32 cellular contexts compared by ENCODE assay signal in genomic region chr4:19913670-19914069, GRCh38.
"Had no signal": no experiment of that assay in that cellular context is flagged by ENCODE, and none has a peak within 500 bp of the region (broad histone marks: within the 10 kb centered on the region; RNA-seq: fewer than 3 reads in every experiment).

No MANE protein-coding gene starts in this region.

- H3K9me3 ChIP-seq: ascending aorta, esophagus muscularis mucosa, neutrophil, ovary, sigmoid colon, thyroid gland, upper lobe of left lung had no signal

- DNase-seq: activated CD4-positive, alpha-beta T cell treated with anti-CD3 and anti-CD28 coated beads for 4 hours; activated CD4-positive, alpha-beta T cell treated with anti-CD3 and anti-CD28 coated beads, Interleukin-2, amount 50 U/mL, for 4 hours; activated CD4-positive, CD25-positive, alpha-beta regulatory T cell; activated effector memory CD4-positive, alpha-beta T cell treated with anti-CD3 and anti-CD28 coated beads, Interleukin-2, amount 50 U/mL, for 16 hours; activated naive CD4-positive, alpha-beta T cell treated with anti-CD3 and anti-CD28 coated beads for 36 hours; activated naive CD8-positive, alpha-beta T cell treated with anti-CD3 and anti-CD28 coated beads for 36 hours; activated T-cell treated with anti-CD3 and anti-CD28 coated beads for 4 hours; brain microvascular endothelial cell; caudate nucleus; foreskin melanocyte; heart right ventricle; left cardiac atrium; left ventricle myocardium superior; mammary epithelial cell; nephron progenitor cell; ovary; retina; sigmoid colon; small intestine; stimulated activated CD4-positive, alpha-beta T cell treated with anti-CD3 and anti-CD28 coated beads, Interleukin-1b, Interleukin-23, amount 100 ng/mL, for 48 hours; stimulated activated CD4-positive, alpha-beta T cell treated with anti-CD3 and anti-CD28 coated beads, Interleukin-4, amount 100 ng/mL, for 4 hours; stimulated activated CD8-positive, alpha-beta memory T cell treated with anti-CD3 and anti-CD28 coated beads, Interleukin-4, amount 100 ng/mL, for 48 hours; stimulated activated naive CD8-positive, alpha-beta T cell treated with anti-CD3 and anti-CD28 coated beads, Interleukin-15, amount 100 ng/mL, for 72 hours; thyroid gland; upper lobe of left lung had no signal

- H3K4me3 Mint-ChIP-seq: activated naive CD4-positive, alpha-beta T cell treated with anti-CD3 and anti-CD28 coated beads for 36 hours; activated naive CD8-positive, alpha-beta T cell treated with anti-CD3 and anti-CD28 coated beads for 36 hours; activated T-helper 1 cell treated with anti-CD3 and anti-CD28 coated beads, Interleukin-12 subunit alpha, Interleukin-12 subunit beta, Interleukin-2, Interleukin-4 antibody, amounts not matched to agents 30 ng/mL and 10 ng/mL and 1 ng/mL, durations not matched to agents 14 hours and 24 hours and 36 hours; nephron progenitor cell; stimulated activated memory B cell treated with anti-CD40 and anti-IgM and Interleukin-4, amounts not matched to agents 10 μg/mL and 1 μg/mL and 100 μg/mL, for 72 hours; stimulated activated naive CD8-positive, alpha-beta T cell treated with anti-CD3 and anti-CD28 coated beads, Interleukin-15, amount 100 ng/mL, for 72 hours had no signal

- H3K27me3 ChIP-seq: ascending aorta, brain microvascular endothelial cell, esophagus muscularis mucosa, heart right ventricle, neutrophil, ovary, sigmoid colon, thyroid gland, upper lobe of left lung had no signal

- H3K27me3 Mint-ChIP-seq: activated naive CD8-positive, alpha-beta T cell treated with anti-CD3 and anti-CD28 coated beads for 36 hours; progenitor cell of endocrine pancreas; stimulated activated memory B cell treated with anti-CD40 and anti-IgM and Interleukin-4, amounts not matched to agents 10 μg/mL and 1 μg/mL and 100 μg/mL, for 72 hours; stimulated activated naive CD8-positive, alpha-beta T cell treated with anti-CD3 and anti-CD28 coated beads, Interleukin-15, amount 100 ng/mL, for 72 hours had no signal

- H3K36me3 ChIP-seq: ascending aorta, brain microvascular endothelial cell, esophagus muscularis mucosa, heart right ventricle, neutrophil, ovary, sigmoid colon, thyroid gland, upper lobe of left lung had no signal

- H3K27ac ChIP-seq: ascending aorta, brain microvascular endothelial cell, esophagus muscularis mucosa, heart right ventricle, neutrophil, ovary, sigmoid colon, thyroid gland, upper lobe of left lung had no signal

- H3K4me1 Mint-ChIP-seq: activated naive CD8-positive, alpha-beta T cell treated with anti-CD3 and anti-CD28 coated beads for 36 hours; nephron progenitor cell; stimulated activated memory B cell treated with anti-CD40 and anti-IgM and Interleukin-4, amounts not matched to agents 10 μg/mL and 1 μg/mL and 100 μg/mL, for 72 hours; stimulated activated naive CD8-positive, alpha-beta T cell treated with anti-CD3 and anti-CD28 coated beads, Interleukin-15, amount 100 ng/mL, for 72 hours had no signal

- H3K4me3 ChIP-seq: ascending aorta, esophagus muscularis mucosa, heart right ventricle, ovary, sigmoid colon, thyroid gland, upper lobe of left lung had no signal

- FAIRE-seq: endothelial cell of umbilical vein, small intestine had no signal

- H3K27ac Mint-ChIP-seq: activated naive CD4-positive, alpha-beta T cell treated with anti-CD3 and anti-CD28 coated beads for 36 hours; activated naive CD8-positive, alpha-beta T cell treated with anti-CD3 and anti-CD28 coated beads for 36 hours; activated T-helper 1 cell treated with anti-CD3 and anti-CD28 coated beads, Interleukin-12 subunit alpha, Interleukin-12 subunit beta, Interleukin-2, Interleukin-4 antibody, amounts not matched to agents 30 ng/mL and 10 ng/mL and 1 ng/mL, durations not matched to agents 14 hours and 24 hours and 36 hours; nephron progenitor cell; progenitor cell of endocrine pancreas; stimulated activated memory B cell treated with anti-CD40 and anti-IgM and Interleukin-4, amounts not matched to agents 10 μg/mL and 1 μg/mL and 100 μg/mL, for 72 hours; stimulated activated naive CD8-positive, alpha-beta T cell treated with anti-CD3 and anti-CD28 coated beads, Interleukin-15, amount 100 ng/mL, for 72 hours had no signal

- H3K36me3 Mint-ChIP-seq: activated naive CD8-positive, alpha-beta T cell treated with anti-CD3 and anti-CD28 coated beads for 36 hours; stimulated activated memory B cell treated with anti-CD40 and anti-IgM and Interleukin-4, amounts not matched to agents 10 μg/mL and 1 μg/mL and 100 μg/mL, for 72 hours had no signal

- H3K4me1 ChIP-seq: ascending aorta, esophagus muscularis mucosa, heart right ventricle, sigmoid colon, thyroid gland, upper lobe of left lung had no signal

- ATAC-seq: heart right ventricle; left cardiac atrium; left ventricle myocardium superior; stimulated activated memory B cell treated with anti-CD40 and anti-IgM and Interleukin-4, amounts not matched to agents 10 μg/mL and 1 μg/mL and 100 μg/mL, for 72 hours; stimulated activated naive CD8-positive, alpha-beta T cell treated with anti-CD3 and anti-CD28 coated beads, Interleukin-15, amount 100 ng/mL, for 72 hours had no signal
